Comparison of ENCODE assay signal across 11 cellular contexts in the genomic region with DNA sequence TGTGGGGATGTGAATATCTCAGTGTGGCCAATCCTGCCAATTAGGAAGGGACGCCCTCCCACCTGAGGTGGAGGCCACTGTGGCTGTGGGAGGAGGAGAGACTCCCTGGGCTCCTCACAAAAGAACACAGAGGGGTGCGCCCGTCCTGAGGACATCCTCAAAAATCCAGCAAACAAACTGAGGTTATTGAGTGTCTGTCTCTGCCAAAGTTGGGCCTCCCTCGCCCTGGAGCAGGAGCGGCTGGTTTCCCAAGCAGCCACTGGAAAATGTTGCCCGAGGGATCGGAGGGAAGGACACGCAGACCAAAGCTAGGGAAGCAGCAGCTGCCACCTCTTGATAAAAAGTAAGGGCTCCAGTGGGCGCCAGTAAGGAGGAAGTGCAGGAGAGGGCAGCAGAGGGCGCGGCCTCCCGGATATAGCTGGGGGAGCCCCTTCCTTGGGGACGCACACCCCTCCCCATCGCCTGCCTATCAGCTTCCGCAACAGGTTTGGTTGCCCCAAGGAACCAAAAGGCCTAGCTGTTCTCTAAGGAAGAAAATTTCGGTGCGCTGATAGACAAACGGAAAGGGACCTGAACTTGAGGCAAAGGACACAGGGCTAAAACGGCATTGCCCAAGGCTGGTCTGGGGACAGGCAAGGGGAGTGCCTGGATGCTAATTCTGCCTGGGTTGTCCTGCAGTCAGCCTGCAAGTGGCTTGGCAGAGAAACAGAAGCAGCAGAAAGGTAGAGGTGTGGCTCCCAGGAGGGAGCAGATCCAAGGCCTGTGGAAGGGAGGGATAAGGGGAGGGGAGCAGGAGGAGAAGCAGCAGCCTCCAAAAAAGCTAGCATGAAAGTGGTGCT. TPM values are rescaled to one million over a fixed set of nuclear protein-coding genes. Genes with fewer than 3 reads are reported as not detected.
DNase-seq lines count a peak whose midpoint lies in the region; ATAC-seq, FAIRE-seq and TF ChIP-seq lines count a peak whose summit lies in the region.
"Had no signal": no experiment of that assay in that cellular context is flagged by ENCODE, and none has a peak within 500 bp of the region (broad histone marks: within the 10 kb centered on the region; RNA-seq: fewer than 3 reads in every experiment).

No MANE protein-coding gene starts in this region.

- H3K4me3 ChIP-seq in breast epithelium (peak overlapping the region in 1 of 3 donors; percentile 3), GM12878 (no peak overlapping the region), upper lobe of right lung (no peak overlapping the region)
- H3K4me3 ChIP-seq: thoracic aorta had no signal

- no peak overlapping the region for H3K4me3 Mint-ChIP-seq in MCF 10A (ENCODE audit: unreplicated experiment)
- H3K4me3 Mint-ChIP-seq in stimulated activated naive CD8-positive, alpha-beta T cell treated with anti-CD3 and anti-CD28 coated beads, Interleukin-15, amount 100 ng/mL, for 72 hours = peak overlapping the region; percentile 49 to 56
- H3K4me3 Mint-ChIP-seq: CD8-positive, alpha-beta T cell had no signal

- H3K36me3 Mint-ChIP-seq in MCF 10A (ENCODE audit: insufficient read depth, unreplicated experiment) = no peaks in the 10 kb centered on the region
- H3K36me3 Mint-ChIP-seq: CD8-positive, alpha-beta T cell had no signal

- CTCF ChIA-PET in MCF 10A (lab: Yijun Ruan, JAX) (no interaction called here), GM12878 (lab: Yijun Ruan, JAX) (interaction anchor here (1.0 kb wide), 1 partner anchor 18 kb away, joined by 4 read pairs; no protein-coding TSS in a partner anchor)

- no peak for TF ChIP-seq EP300 in GM12878 (IDR thresholded peaks at IDR 0.05; ENCODE audit: borderline replicate concordance in 1 of 2, control insufficient read depth in 1 of 2, low read depth in 2 of 2, low read length in 2 of 2)

- no peak overlapping the region for H3K4me2 ChIP-seq in GM12878 (ENCODE audit: control insufficient read depth, insufficient read depth)

- in situ Hi-C loops in GM12878 (cut with MboI) = no loop called here

- no peak overlapping the region for H3K9ac ChIP-seq in GM12878 (ENCODE audit: control insufficient read depth, insufficient read depth, low read length)

- H3K9me3 Mint-ChIP-seq in MCF 10A (ENCODE audit: unreplicated experiment) = peaks cover 8% of the 10 kb centered on the region
- H3K9me3 Mint-ChIP-seq in stimulated activated naive CD8-positive, alpha-beta T cell treated with anti-CD3 and anti-CD28 coated beads, Interleukin-15, amount 100 ng/mL, for 72 hours = no peaks in the 10 kb centered on the region
- H3K9me3 Mint-ChIP-seq: CD8-positive, alpha-beta T cell had no signal

- H3K79me2 ChIP-seq in GM12878 (ENCODE audit: control insufficient read depth, insufficient read depth, low read length) = no peaks in the 10 kb centered on the region

- H3K4me1 ChIP-seq in breast epithelium (peaks cover 0 to 7% of the 10 kb centered on the region in 2 donors), GM12878 (ENCODE audit: control insufficient read depth, insufficient read depth, low read length) (no peaks in the 10 kb centered on the region), upper lobe of right lung (no peaks in the 10 kb centered on the region)

- BruUV-seq in MCF 10A (replicated peaks; lab: Mats Ljungman, UMichigan) = no TSS peak
- BruUV-seq in GM12878 (replicated peaks; lab: Mats Ljungman, UMichigan) = no TSS peak

- no peak for TF ChIP-seq CTCF in breast epithelium (IDR thresholded peaks at IDR 0.05)
- no peak for TF ChIP-seq CTCF in MCF 10A (IDR thresholded peaks at IDR 0.05; ENCODE audit: unreplicated experiment)
- 0 out of 6 replicates have a peak, but pooled peaks of 1 of the 3 experiments have one; percentile 8 for TF ChIP-seq CTCF in GM12878 (IDR thresholded peaks at IDR 0.05 in 2 of 3, conservative IDR thresholded peaks at IDR 0.05 in 1 of 3; ENCODE audit: control insufficient read depth in 2 of 3, extremely low read depth in 1 of 3, insufficient read depth in 1 of 3, low read depth in 3 of 3, low read length in 3 of 3)
- TF ChIP-seq CTCF in upper lobe of right lung (IDR thresholded peaks at IDR 0.05) = no peak

- H3K9me3 ChIP-seq in breast epithelium (no peaks in the 10 kb centered on the region), GM12878 (replicated peaks; ENCODE audit: control insufficient read depth, insufficient read depth, low read length) (no peaks in the 10 kb centered on the region), upper lobe of right lung (no peaks in the 10 kb centered on the region)
- H3K9me3 ChIP-seq: thoracic aorta had no signal

- TF ChIP-seq RAD21 in GM12878 (IDR thresholded peaks at IDR 0.05; ENCODE audit: insufficient read depth, low read depth, low read length) = no peak

- no peak overlapping the region for H2AFZ ChIP-seq in GM12878 (ENCODE audit: control insufficient read depth, low read depth, low read length)

- no peaks in the 10 kb centered on the region for H4K20me1 ChIP-seq in GM12878 (ENCODE audit: control insufficient read depth, insufficient read depth)

- POLR2A ChIA-PET in MCF 10A (lab: Yijun Ruan, JAX) (no interaction called here), GM12878 (lab: Charles Lee) (no interaction called here)

- H3K27ac ChIP-seq in breast epithelium = peak overlapping the region; percentile 25 to 55
- H3K27ac ChIP-seq in GM12878 (ENCODE audit: control insufficient read depth, insufficient read depth) = no peak overlapping the region
- no peak overlapping the region for H3K27ac ChIP-seq in upper lobe of right lung
- H3K27ac ChIP-seq: thoracic aorta had no signal

- no peaks in the 10 kb centered on the region for H3K4me1 Mint-ChIP-seq in MCF 10A (ENCODE audit: insufficient read depth, unreplicated experiment)
- H3K4me1 Mint-ChIP-seq in stimulated activated naive CD8-positive, alpha-beta T cell treated with anti-CD3 and anti-CD28 coated beads, Interleukin-15, amount 100 ng/mL, for 72 hours = peaks cover 17% of the 10 kb centered on the region

- 3% methylated on average over 19 of the region's 19 CpGs for WGBS in GM12878 (ENCODE audit: insufficient coverage, insufficient replicate concordance, low lambda C conversion rate, missing lambda C conversion rate)

- H3K36me3 ChIP-seq in breast epithelium = no peaks in the 10 kb centered on the region
- H3K36me3 ChIP-seq in GM12878 (ENCODE audit: control insufficient read depth in 2 of 2, insufficient read depth in 2 of 2, low read length in 1 of 2) = no peaks in the 10 kb centered on the region
- H3K36me3 ChIP-seq in upper lobe of right lung = no peaks in the 10 kb centered on the region
- H3K36me3 ChIP-seq: thoracic aorta had no signal

- H3K27ac Mint-ChIP-seq in MCF 10A (ENCODE audit: low read depth, unreplicated experiment) = no peak overlapping the region
- H3K27ac Mint-ChIP-seq in stimulated activated naive CD8-positive, alpha-beta T cell treated with anti-CD3 and anti-CD28 coated beads, Interleukin-15, amount 100 ng/mL, for 72 hours = no peak overlapping the region
- H3K27ac Mint-ChIP-seq: CD8-positive, alpha-beta T cell had no signal

- ATAC-seq in GM12878 (peak; percentile 68), upper lobe of right lung (no peak)
- ATAC-seq in stimulated activated naive CD8-positive, alpha-beta T cell treated with anti-CD3 and anti-CD28 coated beads, Interleukin-15, amount 100 ng/mL, for 72 hours = peak; percentile 88
- ATAC-seq: CD8-positive, alpha-beta T cell had no signal

- peaks cover 0 to 52% of the 10 kb centered on the region in 2 donors for H3K27me3 ChIP-seq in breast epithelium
- peaks cover 3 to 18% of the 10 kb centered on the region in 2 experiments; a peak in 3 of 4 replicates for H3K27me3 ChIP-seq in GM12878 (replicated peaks in 1 of 2; ENCODE audit: control insufficient read depth in 2 of 2, insufficient read depth in 2 of 2, low read length in 1 of 2)
- peaks cover 94% of the 10 kb centered on the region for H3K27me3 ChIP-seq in upper lobe of right lung

- no peak for FAIRE-seq in GM12878 (lab: Jason Lieb, UNC)
- FAIRE-seq: bronchial epithelial cell had no signal

- no peak for DNase-seq in breast epithelium (ENCODE audit: low spot score in 2 of 2)
- DNase-seq in MCF 10A (ENCODE audit: unreplicated experiment) = no peak
- peak; percentile 78 for DNase-seq in NCI-H2171 treated with DMSO at 0.1 percent for 48 hours (lab: John Stamatoyannopoulos, UW)
- DNase-seq in GM12878 (ENCODE audit: low read depth, low spot score) = no peak
- peak; percentile 21 to 55 for DNase-seq in stimulated activated naive CD8-positive, alpha-beta T cell treated with anti-CD3 and anti-CD28 coated beads, Interleukin-15, amount 100 ng/mL, for 72 hours
- DNase-seq in ureter (ENCODE audit: low spot score) = no peak
- DNase-seq in upper lobe of right lung = no peak
- no peak for DNase-seq in activated CD4-positive, CD25-positive, alpha-beta regulatory T cell treated with anti-CD3 and anti-CD28 coated beads, Interleukin-2, amount 50 U/mL, for 72 hours
- DNase-seq: CD8-positive, alpha-beta T cell had no signal

- H3K27me3 Mint-ChIP-seq in MCF 10A (ENCODE audit: insufficient read depth, unreplicated experiment) = peaks cover 12% of the 10 kb centered on the region
- H3K27me3 Mint-ChIP-seq in stimulated activated naive CD8-positive, alpha-beta T cell treated with anti-CD3 and anti-CD28 coated beads, Interleukin-15, amount 100 ng/mL, for 72 hours = peaks cover 98% of the 10 kb centered on the region

- TF ChIP-seq POLR2A in breast epithelium (IDR thresholded peaks at IDR 0.05) (no peak), GM12878 (IDR thresholded peaks at IDR 0.05; ENCODE audit: low read depth, low read length) (no peak)

- intact Hi-C loops in breast epithelium (cut with DNase I; ENCODE audit: low total_unique reads) (loop anchor here (5.0 kb wide), 1 partner anchor 599 kb away; no protein-coding TSS in a partner anchor), MCF 10A (cut with micrococcal nuclease) (no loop called here), GM12878 (cut with micrococcal nuclease; ENCODE audit: unreplicated experiment) (no loop called here), upper lobe of right lung (cut with DNase I) (no loop called here)

- RAD21 ChIA-PET in GM12878 (lab: Charles Lee; ENCODE audit: unreplicated experiment) = no interaction called here

- SMC1A ChIA-PET in GM12878 (lab: Charles Lee; ENCODE audit: uncharacterized antibody, unreplicated experiment) = no interaction called here

RNA-seq across cellular contexts. Expression of a gene that starts 1.7 kb away (rescaled TPM):
- total RNA-seq in breast epithelium = 1 to 10 TPM in 2 of 3 donors, under 1 TPM in 1; under 0.01 to 10.0 (median 4.6) TPM
- total RNA-seq in MCF 10A (2022) = not detected in 2 replicates
- total RNA-seq in GM12878 (2013; cell fraction: nucleolus; rRNA removed) = not detected in 2 replicates
- not detected in 2 replicates for total RNA-seq in GM12878 (2014; rRNA removed)
- total RNA-seq in GM12878 (2014; rRNA removed; fragmentation: Illumina TruSeq; extraction: Trizol) = not detected in 2 replicates
- total RNA-seq in GM12878 (2021) = not detected in 2 replicates
- polyA plus RNA-seq in GM12878 (2011; ENCODE audit: low read depth) = not detected
- not detected in 2 replicates for polyA plus RNA-seq in GM12878 (2011; rRNA removed)
- 0.03 and 0.05 TPM in 2 replicates for polyA plus RNA-seq in GM12878 (2011; cell fraction: cytosol; rRNA removed)
- 0.03 and 0.09 TPM in 2 replicates for polyA plus RNA-seq in GM12878 (2011; cell fraction: nucleus; rRNA removed)
- polyA plus RNA-seq in GM12878 (2012) = not detected in 2 replicates
- not detected in 2 replicates for polyA plus RNA-seq in GM12878 (2014; fragmentation: Illumina TruSeq; extraction: Trizol)
- not detected for polyA plus RNA-seq in GM12878 (2014; fragmentation: Nextera tagmentation; extraction: Ambion mirVana)
- polyA plus RNA-seq in GM12878 (2014; rRNA removed) = not detected in 2 replicates
- polyA plus RNA-seq in GM12878 (2016; fragmentation: Nextera tagmentation; extraction: Ambion mirVana) = not detected
- 0.15 TPM in 2 replicates for polyA minus RNA-seq in GM12878 (2011; rRNA and poly(A)+ RNA removed)
- polyA minus RNA-seq in GM12878 (2011; cell fraction: cytosol; rRNA and poly(A)+ RNA removed) = not detected in 2 replicates
- polyA minus RNA-seq in GM12878 (2011; cell fraction: nucleus; rRNA and poly(A)+ RNA removed) = not detected in 2 replicates
- total RNA-seq in ureter = 0.55 TPM
- not detected for total RNA-seq in upper lobe of right lung
- total RNA-seq: CD8-positive, alpha-beta T cell had no signal

Comparison
In these comparisons a context has a peak if more than half of its experiments do, and no peak if none do; other contexts are left out.
1. DNase-seq: peak in NCI-H2171 treated with DMSO at 0.1 percent for 48 hours (single experiment) and stimulated activated naive CD8-positive, alpha-beta T cell treated with anti-CD3 and anti-CD28 coated beads, Interleukin-15, amount 100 ng/mL, for 72 hours (2 of 2); none in breast epithelium (0 of 2), MCF 10A (single experiment), GM12878 (single experiment), ureter (single experiment), upper lobe of right lung (single experiment) and activated CD4-positive, CD25-positive, alpha-beta regulatory T cell treated with anti-CD3 and anti-CD28 coated beads, Interleukin-2, amount 50 U/mL, for 72 hours (single experiment).
2. H3K27ac ChIP-seq: peak in breast epithelium (2 of 2); none in GM12878 (single experiment) and upper lobe of right lung (single experiment).